22 cellular contexts compared by ENCODE assay signal in genomic region chr2:146659976-146660375, GRCh38.
"Had no signal": no experiment of that assay in that cellular context is flagged by ENCODE, and none has a peak within 500 bp of the region (broad histone marks: within the 10 kb centered on the region; RNA-seq: fewer than 3 reads in every experiment).

No MANE protein-coding gene starts in this region.

- H3K9me3 Mint-ChIP-seq: activated T-helper 17 cell treated with anti-CD3 and anti-CD28 coated beads, Interleukin-2, amount 50 U/mL, for 72 hours; memory B cell; stimulated activated naive B cell treated with anti-CD40 and anti-IgM and Interleukin-4, amounts not matched to agents 10 μg/mL and 1 μg/mL and 100 μg/mL, for 72 hours had no signal

- H3K36me3 Mint-ChIP-seq: activated naive CD8-positive, alpha-beta T cell; memory B cell; stimulated activated naive B cell treated with anti-CD40 and anti-IgM and Interleukin-4, amounts not matched to agents 10 μg/mL and 1 μg/mL and 100 μg/mL, for 72 hours had no signal

- H3K27ac Mint-ChIP-seq: activated naive CD8-positive, alpha-beta T cell; activated T-cell treated with anti-CD3 and anti-CD28 coated beads, Interleukin-2, amount 50 U/mL, for 24 hours; activated T-helper 17 cell treated with anti-CD3 and anti-CD28 coated beads, Interleukin-2, amount 50 U/mL, for 72 hours; memory B cell; nephron progenitor cell; stimulated activated naive B cell treated with anti-CD40 and anti-IgM and Interleukin-4, amounts not matched to agents 10 μg/mL and 1 μg/mL and 100 μg/mL, for 72 hours had no signal

- ATAC-seq: activated T-helper 17 cell treated with anti-CD3 and anti-CD28 coated beads, Interleukin-2, amount 50 U/mL, for 72 hours; gastrocnemius medialis; left colon; mucosa of descending colon; sciatic nerve; stimulated activated naive B cell treated with anti-CD40 and anti-IgM and Interleukin-4, amounts not matched to agents 10 μg/mL and 1 μg/mL and 100 μg/mL, for 72 hours had no signal

- H3K4me3 Mint-ChIP-seq: activated naive CD8-positive, alpha-beta T cell; activated T-cell treated with anti-CD3 and anti-CD28 coated beads, Interleukin-2, amount 50 U/mL, for 24 hours; activated T-helper 17 cell treated with anti-CD3 and anti-CD28 coated beads, Interleukin-2, amount 50 U/mL, for 72 hours; memory B cell; nephron progenitor cell; stimulated activated naive B cell treated with anti-CD40 and anti-IgM and Interleukin-4, amounts not matched to agents 10 μg/mL and 1 μg/mL and 100 μg/mL, for 72 hours had no signal

- H3K27me3 Mint-ChIP-seq: activated naive CD8-positive, alpha-beta T cell; activated T-cell treated with anti-CD3 and anti-CD28 coated beads, Interleukin-2, amount 50 U/mL, for 24 hours; memory B cell; stimulated activated naive B cell treated with anti-CD40 and anti-IgM and Interleukin-4, amounts not matched to agents 10 μg/mL and 1 μg/mL and 100 μg/mL, for 72 hours had no signal

- H3K4me1 Mint-ChIP-seq: activated T-helper 17 cell treated with anti-CD3 and anti-CD28 coated beads, Interleukin-2, amount 50 U/mL, for 72 hours; memory B cell; nephron progenitor cell; stimulated activated naive B cell treated with anti-CD40 and anti-IgM and Interleukin-4, amounts not matched to agents 10 μg/mL and 1 μg/mL and 100 μg/mL, for 72 hours had no signal

- DNase-seq: activated T-cell treated with anti-CD3 and anti-CD28 coated beads, Interleukin-2, amount 50 U/mL, for 24 hours; amniotic stem cell; esophagus squamous epithelium; gastrocnemius medialis; head of caudate nucleus; hypothalamus; left colon; mucosa of descending colon; nephron progenitor cell; nucleus accumbens; stimulated activated CD4-positive, alpha-beta T cell treated with anti-CD3 and anti-CD28 coated beads, Interleukin-2, amount 100 ng/mL, for 48 hours; stimulated activated CD8-positive, alpha-beta memory T cell treated with anti-CD3 and anti-CD28 coated beads, Interleukin-4, amount 100 ng/mL, for 48 hours; stimulated activated naive B cell treated with anti-CD40 and anti-IgM and Interleukin-4, amounts not matched to agents 10 μg/mL and 1 μg/mL and 100 μg/mL, for 72 hours; T-helper 9 cell; transverse colon; uterus had no signal

- FAIRE-seq: bronchial epithelial cell had no signal

- H3K4me3 ChIP-seq: coronary artery, esophagus squamous epithelium, gastrocnemius medialis, mucosa of descending colon, transverse colon, uterus had no signal
